In genomic region chr2:108297436-108298141, GRCh38 we compare ENCODE assay signal across 19 cellular contexts. TPM values are rescaled to one million over a fixed set of nuclear protein-coding genes. Genes with fewer than 3 reads are reported as not detected.
DNase-seq lines count a peak whose midpoint lies in the region; ATAC-seq, FAIRE-seq and TF ChIP-seq lines count a peak whose summit lies in the region.
"Had no signal": no experiment of that assay in that cellular context is flagged by ENCODE, and none has a peak within 500 bp of the region (broad histone marks: within the 10 kb centered on the region; RNA-seq: fewer than 3 reads in every experiment).

No MANE protein-coding gene starts in this region.

- TF ChIP-seq CTCF in A549 (IDR thresholded peaks at IDR 0.05) (no peak), HFFc6 (IDR thresholded peaks at IDR 0.05) (no peak), foreskin fibroblast (IDR thresholded peaks at IDR 0.05; ENCODE audit: low read depth, low read length) (no peak), OCI-LY7 (conservative IDR thresholded peaks at IDR 0.05; ENCODE audit: low read length) (no peak)

- no peak for TF ChIP-seq RAD21 in A549 (conservative IDR thresholded peaks at IDR 0.05 in 1 of 2, IDR thresholded peaks at IDR 0.05 in 1 of 2)

- no peaks in the 10 kb centered on the region; the same call in none of the 2 replicates for H3K27me3 Mint-ChIP-seq in HFFc6 (ENCODE audit: insufficient read depth)
- H3K27me3 Mint-ChIP-seq: activated naive CD8-positive, alpha-beta T cell treated with anti-CD3 and anti-CD28 coated beads for 36 hours had no signal

- peaks cover 33% of the 10 kb centered on the region for H3K4me1 Mint-ChIP-seq in HFFc6 (ENCODE audit: low read depth)
- H3K4me1 Mint-ChIP-seq: activated naive CD8-positive, alpha-beta T cell treated with anti-CD3 and anti-CD28 coated beads for 36 hours; naive B cell had no signal

- WGBS in A549 (ENCODE audit: missing lambda C conversion rate): 51% methylated on average over 9 of the region's 9 CpGs

- POLR2A ChIA-PET in A549 (lab: Yijun Ruan, JAX) (no interaction called here), OCI-LY7 (lab: Charles Lee) (interaction anchor here (1.3 kb wide), 1 partner anchor 9 kb away, joined by 4 read pairs; the partner anchor contains the start of gene SULT1C2)

- TF ChIP-seq EP300 in A549 (IDR thresholded peaks at IDR 0.05): no peak

- H3K27ac Mint-ChIP-seq in HFFc6: peak overlapping the region; percentile 77
- H3K27ac Mint-ChIP-seq: activated naive CD8-positive, alpha-beta T cell treated with anti-CD3 and anti-CD28 coated beads for 36 hours had no signal

- peak; percentile 74 to 85; a peak in 5 of 6 replicates for ATAC-seq in A549
- ATAC-seq: left lung had no signal

- no peak for TF ChIP-seq POLR2A in A549 (IDR thresholded peaks at IDR 0.05; ENCODE audit: low read length)

- H3K9me3 ChIP-seq in A549 (no peaks in the 10 kb centered on the region), OCI-LY7 (ENCODE audit: low read length) (no peaks in the 10 kb centered on the region)
- H3K9me3 ChIP-seq: left lung, right atrium auricular region had no signal

- FAIRE-seq in A549 (lab: Jason Lieb, UNC): no peak
- FAIRE-seq: A204.1, H1 had no signal

- H3K4me1 ChIP-seq in A549: peaks cover 9% of the 10 kb centered on the region
- H3K4me1 ChIP-seq in OCI-LY7 (ENCODE audit: insufficient read depth, low read length, poor library complexity, severe bottlenecking): no peaks in the 10 kb centered on the region
- H3K4me1 ChIP-seq: left lung, right atrium auricular region had no signal

- no peaks in the 10 kb centered on the region for H3K9me2 ChIP-seq in OCI-LY7 (ENCODE audit: insufficient read depth, low read length)

- H3K9me3 Mint-ChIP-seq in HFFc6: peaks cover 5% of the 10 kb centered on the region; the same call in 1 of the 2 replicates
- H3K9me3 Mint-ChIP-seq: activated naive CD8-positive, alpha-beta T cell treated with anti-CD3 and anti-CD28 coated beads for 36 hours had no signal

- H3K36me3 ChIP-seq in OCI-LY7 (ENCODE audit: insufficient read depth, low read length): no peaks in the 10 kb centered on the region
- H3K36me3 ChIP-seq: left lung, right atrium auricular region had no signal

- no peak overlapping the region for H2AFZ ChIP-seq in OCI-LY7 (ENCODE audit: low read length)

- no peaks in the 10 kb centered on the region for H3K79me2 ChIP-seq in OCI-LY7 (ENCODE audit: insufficient read depth, low read depth, low read length)

- H3K27ac ChIP-seq in A549 (peak overlapping the region; percentile 39 to 67; a peak in 3 of 6 replicates), OCI-LY7 (ENCODE audit: low read depth, low read length, poor library complexity, severe bottlenecking) (no peak overlapping the region)
- H3K27ac ChIP-seq: left lung, right atrium auricular region had no signal

- H4K20me1 ChIP-seq in OCI-LY7 (ENCODE audit: insufficient read depth, low read length): no peaks in the 10 kb centered on the region

- DNase-seq in A549 (ENCODE audit: low read depth in 1 of 2, low spot score in 1 of 2): peak; percentile 13 to 28
- peak; percentile 74 for DNase-seq in HFFc6
- DNase-seq in amniotic epithelial cell (ENCODE audit: low read depth): peak; percentile 12
- peak; percentile 12 to 17 for DNase-seq in foreskin fibroblast
- DNase-seq in activated CD8-positive, alpha-beta memory T cell treated with anti-CD3 and anti-CD28 coated beads, Interleukin-2, amount 50 U/mL, for 4 hours: no peak
- no peak for DNase-seq in NCI-H82 (lab: John Stamatoyannopoulos, UW)
- DNase-seq in NCI-H1436 treated with DMSO at 0.1 percent for 48 hours (lab: John Stamatoyannopoulos, UW): no peak
- DNase-seq in OCI-LY7 (ENCODE audit: low spot score): no peak
- DNase-seq: activated naive CD8-positive, alpha-beta T cell treated with anti-CD3 and anti-CD28 coated beads for 36 hours; COR-L47; left lung; naive B cell; NCI-H1694; NCI-H526; stimulated activated CD4-positive, alpha-beta T cell treated with anti-CD3 and anti-CD28 coated beads, Interleukin-4, amount 100 ng/mL, for 1 hour; trophoblast cell had no signal

- peak overlapping the region; percentile 37; the same call in 1 of the 2 replicates for H3K4me3 Mint-ChIP-seq in HFFc6
- H3K4me3 Mint-ChIP-seq: activated naive CD8-positive, alpha-beta T cell treated with anti-CD3 and anti-CD28 coated beads for 36 hours; naive B cell had no signal

- intact Hi-C loops in OCI-LY7 (cut with micrococcal nuclease; ENCODE audit: unreplicated experiment): no loop called here

- CTCF ChIA-PET in A549 (lab: Yijun Ruan, JAX): interaction anchor here (1.3 to 1.8 kb wide), 2 partner anchors 36 to 286 kb away, joined by 4 to 6 read pairs; no protein-coding TSS in a partner anchor
- CTCF ChIA-PET in OCI-LY7 (lab: Charles Lee; ENCODE audit: unreplicated experiment): no interaction called here

- H3K4me2 ChIP-seq in A549 (peak overlapping the region; percentile 15; the same call in 2 of the 3 replicates), OCI-LY7 (ENCODE audit: low read length) (no peak overlapping the region)

- no peaks in the 10 kb centered on the region; the same call in 1 of the 2 replicates for H3K36me3 Mint-ChIP-seq in HFFc6 (ENCODE audit: low read depth)
- H3K36me3 Mint-ChIP-seq: activated naive CD8-positive, alpha-beta T cell treated with anti-CD3 and anti-CD28 coated beads for 36 hours; naive B cell had no signal

- no TSS peak for BruUV-seq in OCI-LY7 (replicated peaks; lab: Mats Ljungman, UMichigan)

- H3K4me3 ChIP-seq in A549 (no peak overlapping the region), foreskin fibroblast (ENCODE audit: low read depth in 1 of 2, low read length in 2 of 2) (no peak overlapping the region), OCI-LY7 (ENCODE audit: low read depth, low read length, poor library complexity, severe bottlenecking) (no peak overlapping the region)
- H3K4me3 ChIP-seq: left lung, right atrium auricular region had no signal

TF ChIP-seq in A549, 52 proteins besides CTCF, POLR2A, EP300 and RAD21:
- TF ChIP-seq FOSL2 (IDR thresholded peaks at IDR 0.05) (no peak), FOSL2 (CRISPR knock-in tag; IDR thresholded peaks at IDR 0.05) (peak; percentile 31; the same call in 1 of the 2 replicates), FOSB (CRISPR knock-in tag; IDR thresholded peaks at IDR 0.05) (no peak), CBX2 (IDR thresholded peaks at IDR 0.05; ENCODE audit: borderline replicate concordance, low read depth) (no peak), ZFP36 (IDR thresholded peaks at IDR 0.05; ENCODE audit: borderline replicate concordance, partially characterized antibody) (no peak), GATA3 (IDR thresholded peaks at IDR 0.05; ENCODE audit: borderline replicate concordance) (no peak)

RNA-seq across cellular contexts. Expression of gene SULT1C2, which starts 8.9 kb away (rescaled TPM):
- polyA plus RNA-seq in A549 (2011; rRNA removed): 0.26 and 0.36 TPM in 2 replicates
- polyA plus RNA-seq in A549 (2012; cell fraction: cytosol; rRNA removed): 0.04 TPM in 2 replicates
- 0.05 and 0.13 TPM in 2 replicates for polyA plus RNA-seq in A549 (2012; cell fraction: nucleus; rRNA removed)
- 0.20 to 0.61 TPM (median 0.56 TPM) in 3 replicates for polyA plus RNA-seq in A549 (2017; fragmentation: RNase III; extraction: RNeasy Plus Mini Kit Qiagen cat#74134 plus additional on column Dnase treatment)
- 0.24 and 1.2 TPM in 2 replicates for polyA minus RNA-seq in A549 (2011; rRNA and poly(A)+ RNA removed)
- not detected for total RNA-seq in HFFc6 (2021; fragmentation: NEBNext Ultra II Directional; extraction: Animal tissue kit (Norgen Biotek cat#: 25700))
- not detected in 2 replicates for total RNA-seq in OCI-LY7 (2014; rRNA removed; shearing (Covaris generic))
- total RNA-seq in OCI-LY7 (2022): not detected in 2 replicates
- total RNA-seq: activated naive CD8-positive, alpha-beta T cell treated with anti-CD3 and anti-CD28 coated beads for 36 hours had no signal

RNA-seq across cellular contexts. Expression of gene SULT1C3, which starts 57.8 kb away (rescaled TPM):
- not detected in 2 replicates for polyA plus RNA-seq in A549 (2011; rRNA removed)
- polyA plus RNA-seq in A549 (2012; cell fraction: cytosol; rRNA removed): not detected in 2 replicates
- polyA plus RNA-seq in A549 (2012; cell fraction: nucleus; rRNA removed): not detected in 2 replicates
- polyA plus RNA-seq in A549 (2017; fragmentation: RNase III; extraction: RNeasy Plus Mini Kit Qiagen cat#74134 plus additional on column Dnase treatment): not detected in 3 replicates
- not detected in 2 replicates for polyA minus RNA-seq in A549 (2011; rRNA and poly(A)+ RNA removed)
- not detected for total RNA-seq in HFFc6 (2021; fragmentation: NEBNext Ultra II Directional; extraction: Animal tissue kit (Norgen Biotek cat#: 25700))
- not detected in 2 replicates for total RNA-seq in OCI-LY7 (2014; rRNA removed; shearing (Covaris generic))
- not detected in 2 replicates for total RNA-seq in OCI-LY7 (2022)
- total RNA-seq: activated naive CD8-positive, alpha-beta T cell treated with anti-CD3 and anti-CD28 coated beads for 36 hours; H1; left lung; right atrium auricular region had no signal
- polyA plus RNA-seq: H1 had no signal

Comparison
In these comparisons a context has a peak if more than half of its experiments do, and no peak if none do; other contexts are left out.
1. DNase-seq: peak in A549 (2 of 2), HFFc6 (single experiment), amniotic epithelial cell (single experiment) and foreskin fibroblast (2 of 2); none in activated CD8-positive, alpha-beta memory T cell treated with anti-CD3 and anti-CD28 coated beads, Interleukin-2, amount 50 U/mL, for 4 hours (single experiment), NCI-H82 (single experiment), NCI-H1436 treated with DMSO at 0.1 percent for 48 hours (single experiment) and OCI-LY7 (single experiment).